Comparison of ENCODE assay signal across 8 cellular contexts in genomic region chrX:71282514-71283408, GRCh38. TPM values are rescaled to one million over a fixed set of nuclear protein-coding genes. Genes with fewer than 3 reads are reported as not detected.
A peak's percentile ranks its signal among the peaks of the same experiment; 100 is the strongest.
DNase-seq lines count a peak whose midpoint lies in the region; ATAC-seq and TF ChIP-seq lines count a peak whose summit lies in the region.

No MANE protein-coding gene starts in this region.

- peak overlapping the region; percentile 98 for H3K4me3 Mint-ChIP-seq in activated T-cell treated with anti-CD3 and anti-CD28 coated beads, Interleukin-2, amount 50 U/mL, for 4 hours

- no peak for TF ChIP-seq POLR2A in NB4 (IDR thresholded peaks at IDR 0.05; ENCODE audit: extremely low read depth, insufficient read length)

- no peaks in the 10 kb centered on the region for H3K36me3 ChIP-seq in H7 (replicated peaks; ENCODE audit: control insufficient read depth, insufficient read depth, low read length)
- H3K36me3 ChIP-seq in rectal smooth muscle tissue (ENCODE audit: control insufficient read depth, insufficient read depth, low read length), result no peaks in the 10 kb centered on the region

- DNase-seq in GM13976 (ENCODE audit: low spot score) (peak; percentile 39), H7 (peak; percentile 26), NB4 (ENCODE audit: low read depth) (no peak), foreskin fibroblast (no peak), ureter (ENCODE audit: low spot score) (no peak), SKM-1 treated with dmso at 0.1 percent for 144 hours (lab: John Stamatoyannopoulos, UW; ENCODE audit: unreplicated experiment) (no peak)
- peak; percentile 17 for DNase-seq in activated T-cell treated with anti-CD3 and anti-CD28 coated beads, Interleukin-2, amount 50 U/mL, for 4 hours

- peak; percentile 64 to 67 for ATAC-seq in activated T-cell treated with anti-CD3 and anti-CD28 coated beads, Interleukin-2, amount 50 U/mL, for 4 hours

- peak overlapping the region; percentile 81 for H3K27ac ChIP-seq in rectal smooth muscle tissue (ENCODE audit: low read depth, low read length)

- in situ Hi-C loops in GM13976 (cut with MboI; ENCODE audit: low sequenced_read_pairs, unreplicated experiment), result no loop called here

- H3K27me3 Mint-ChIP-seq in activated T-cell treated with anti-CD3 and anti-CD28 coated beads, Interleukin-2, amount 50 U/mL, for 4 hours (ENCODE audit: low read depth), result no peaks in the 10 kb centered on the region

- H3K4me1 ChIP-seq in rectal smooth muscle tissue (ENCODE audit: control insufficient read depth, insufficient read depth, low read length), result peaks cover 10% of the 10 kb centered on the region

- TF ChIP-seq CTCF in GM13976 (IDR thresholded peaks at IDR 0.05; ENCODE audit: borderline replicate concordance, control extremely low read depth, extremely low read depth, insufficient read depth, missing control alignments) (no peak), NB4 (IDR thresholded peaks at IDR 0.05; ENCODE audit: low read depth, low read length) (no peak), foreskin fibroblast (IDR thresholded peaks at IDR 0.05; ENCODE audit: low read depth, low read length) (no peak)

- peak overlapping the region; percentile 35 for H3K9ac ChIP-seq in rectal smooth muscle tissue (ENCODE audit: low read length)

- H3K9me3 Mint-ChIP-seq in activated T-cell treated with anti-CD3 and anti-CD28 coated beads, Interleukin-2, amount 50 U/mL, for 4 hours, result no peaks in the 10 kb centered on the region

- peak overlapping the region; percentile 35 for H3K4me3 ChIP-seq in H7 (ENCODE audit: insufficient read depth, low read depth, low read length)
- H3K4me3 ChIP-seq in NB4 (ENCODE audit: low read depth, low read length), result peak overlapping the region; percentile 56
- peak overlapping the region; percentile 60 to 78 for H3K4me3 ChIP-seq in foreskin fibroblast (ENCODE audit: low read depth in 1 of 2, low read length in 2 of 2)
- peak overlapping the region; percentile 73 for H3K4me3 ChIP-seq in rectal smooth muscle tissue (ENCODE audit: low read length)

- H3K4me1 Mint-ChIP-seq in activated T-cell treated with anti-CD3 and anti-CD28 coated beads, Interleukin-2, amount 50 U/mL, for 4 hours (ENCODE audit: low read depth), result peaks cover 16% of the 10 kb centered on the region

- H3K36me3 Mint-ChIP-seq in activated T-cell treated with anti-CD3 and anti-CD28 coated beads, Interleukin-2, amount 50 U/mL, for 4 hours (ENCODE audit: insufficient read depth), result peaks cover 6% of the 10 kb centered on the region

- no peaks in the 10 kb centered on the region for H3K27me3 ChIP-seq in H7 (ENCODE audit: control insufficient read depth, insufficient read depth, low read length)
- H3K27me3 ChIP-seq in rectal smooth muscle tissue (ENCODE audit: control insufficient read depth, insufficient read depth, low read length), result no peaks in the 10 kb centered on the region

RNA-seq across cellular contexts. Expression of gene NONO, which starts 0.7 kb away (rescaled TPM):
- 645 and 665 TPM in 2 replicates for total RNA-seq in H7 (2014; rRNA removed; shearing (Covaris generic))
- total RNA-seq in activated T-cell treated with anti-CD3 and anti-CD28 coated beads, Interleukin-2, amount 50 U/mL, for 4 hours, result 100 to 1,000 TPM; 563 to 576 (median 574) TPM
- 308 TPM for total RNA-seq in ureter

RNA-seq across cellular contexts. Expression of gene ITGB1BP2, which starts 18.8 kb away (rescaled TPM):
- 0.66 and 4.2 TPM in 2 replicates for total RNA-seq in H7 (2014; rRNA removed; shearing (Covaris generic))
- 1 to 10 TPM; 3.0 to 3.6 (median 3.1) TPM for total RNA-seq in activated T-cell treated with anti-CD3 and anti-CD28 coated beads, Interleukin-2, amount 50 U/mL, for 4 hours
- total RNA-seq in ureter, result 8.9 TPM

RNA-seq across cellular contexts. Expression of gene ZMYM3, which starts 28.8 kb away (rescaled TPM):
- 46.4 and 48.9 TPM in 2 replicates for total RNA-seq in H7 (2014; rRNA removed; shearing (Covaris generic))
- 10 to 100 TPM; 11.2 to 15.7 (median 13.3) TPM for total RNA-seq in activated T-cell treated with anti-CD3 and anti-CD28 coated beads, Interleukin-2, amount 50 U/mL, for 4 hours
- total RNA-seq in ureter, result 28.9 TPM

RNA-seq across cellular contexts. Expression of gene GJB1, which starts 59.7 kb away (rescaled TPM):
- 0.10 TPM in 1 of 2 replicates, not detected in the other for total RNA-seq in H7 (2014; rRNA removed; shearing (Covaris generic))
- not detected for total RNA-seq in activated T-cell treated with anti-CD3 and anti-CD28 coated beads, Interleukin-2, amount 50 U/mL, for 4 hours
- 4.1 TPM for total RNA-seq in ureter

Comparison
In these comparisons a context has a peak if more than half of its experiments do, and no peak if none do; other contexts are left out.
1. DNase-seq: peak in GM13976 (single experiment), H7 (single experiment) and activated T-cell treated with anti-CD3 and anti-CD28 coated beads, Interleukin-2, amount 50 U/mL, for 4 hours (single experiment); none in NB4 (single experiment), foreskin fibroblast (0 of 2), ureter (single experiment) and SKM-1 treated with dmso at 0.1 percent for 144 hours (single experiment).
2. Peak in every context shown above with its lines, with median percentiles within 50 percentile points of each other: H3K4me3 ChIP-seq.